In the genomic region with DNA sequence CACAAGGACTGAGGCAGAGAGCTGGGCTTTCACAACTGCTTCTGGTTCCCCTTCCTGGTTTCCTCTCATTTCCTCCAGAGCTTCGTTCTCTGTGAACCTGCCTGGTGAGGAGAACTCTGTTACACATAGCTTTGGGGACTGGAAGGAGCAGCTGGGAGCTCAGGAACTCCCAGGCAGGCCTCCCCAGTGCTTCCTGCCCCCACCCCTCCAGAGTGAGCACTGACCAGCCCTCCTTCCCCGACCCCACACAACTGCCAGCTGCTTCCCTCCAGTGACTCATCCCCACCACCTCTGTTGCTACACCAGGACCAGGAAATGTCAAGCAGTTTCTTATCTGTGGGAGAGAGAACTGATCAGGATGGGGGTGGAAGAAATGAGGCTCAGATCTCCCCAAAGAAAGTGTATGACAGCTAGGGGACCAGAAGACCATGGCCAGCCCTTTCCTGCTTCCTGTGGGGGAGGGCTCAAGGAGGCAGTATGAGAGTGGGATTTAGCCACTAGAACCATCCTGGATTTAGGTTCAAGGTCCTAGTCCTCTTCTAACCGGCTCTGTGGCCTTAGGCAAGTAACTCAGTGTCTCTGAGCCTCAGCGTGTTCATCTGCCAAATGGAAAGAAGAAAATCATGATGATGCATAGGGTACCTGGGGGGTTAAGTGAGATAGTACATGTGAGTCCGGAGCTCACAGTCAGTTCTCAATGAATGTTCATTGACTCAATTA, we compare ENCODE assay signal across 8 cellular contexts. TPM values are rescaled to one million over a fixed set of nuclear protein-coding genes. Genes with fewer than 3 reads are reported as not detected.
DNase-seq lines count a peak whose midpoint lies in the region; ATAC-seq, FAIRE-seq and TF ChIP-seq lines count a peak whose summit lies in the region.

No MANE protein-coding gene starts in this region.

- TF ChIP-seq CTCF in PC-9 (conservative IDR thresholded peaks at IDR 0.05) (no peak), fibroblast of mammary gland (conservative IDR thresholded peaks at IDR 0.05; ENCODE audit: control insufficient read depth, insufficient read depth, low read depth, low read length) (no peak), ovary (IDR thresholded peaks at IDR 0.05) (no peak)

- BruUV-seq in PC-9 (replicated peaks; lab: Mats Ljungman, UMichigan): no TSS peak

- no peaks in the 10 kb centered on the region for H3F3A ChIP-seq in PC-9 (ENCODE audit: insufficient read depth, low read depth)

- no peak for FAIRE-seq in GM12891 (lab: Jason Lieb, UNC)

- H3K4me1 ChIP-seq in PC-9 (replicated peaks; ENCODE audit: insufficient read depth) (peaks cover 9% of the 10 kb centered on the region), ovary (ENCODE audit: insufficient read depth) (no peaks in the 10 kb centered on the region)

- H3K27ac ChIP-seq in PC-9: no peak overlapping the region
- H3K27ac ChIP-seq in ovary: no peak overlapping the region

- H3K9me2 ChIP-seq in PC-9 (ENCODE audit: insufficient read depth): no peaks in the 10 kb centered on the region

- no peak for TF ChIP-seq EP300 in ovary (IDR thresholded peaks at IDR 0.05)

- TF ChIP-seq POLR2A in ovary (IDR thresholded peaks at IDR 0.05): no peak
- no peak for TF ChIP-seq POLR2A in GM12891 (IDR thresholded peaks at IDR 0.05; ENCODE audit: low read depth, low read length)

- DNase-seq in H4 (ENCODE audit: low spot score) (peak; percentile 86), PC-9 (peak; percentile 13 to 79), fibroblast of mammary gland (ENCODE audit: low read depth) (peak; percentile 85), ovary (peak in 4 of 5 donors; percentile 35 to 57 (median 48)), GM12891 (ENCODE audit: insufficient read length, low spot score) (no peak)
- no peak for DNase-seq in stimulated activated CD4-positive, alpha-beta T cell treated with anti-CD3 and anti-CD28 coated beads, Interleukin-2, amount 100 ng/mL, for 48 hours

- POLR2A ChIA-PET in PC-9 (lab: Charles Lee; ENCODE audit: unreplicated experiment): no interaction called here

- 39 to 47% (median 44%) methylated on average over 5 of the region's 5 CpGs for WGBS in ovary, 3 donors

- ATAC-seq in GM21447 (IDR thresholded peaks at IDR 0.05; ENCODE audit: unreplicated experiment) (no peak), HG02763 (IDR thresholded peaks at IDR 0.05; ENCODE audit: unreplicated experiment) (no peak)

- H2AFZ ChIP-seq in PC-9: no peak overlapping the region

- H3K4me3 ChIP-seq in PC-9 (no peak overlapping the region), fibroblast of mammary gland (ENCODE audit: control insufficient read depth, low read depth, low read length) (no peak overlapping the region), ovary (no peak overlapping the region)

- H3K27me3 ChIP-seq in PC-9 (ENCODE audit: insufficient read depth, low read depth) (no peaks in the 10 kb centered on the region), ovary (no peaks in the 10 kb centered on the region)

- H3K79me2 ChIP-seq in PC-9 (ENCODE audit: low read depth): no peaks in the 10 kb centered on the region

- no peaks in the 10 kb centered on the region for H4K20me1 ChIP-seq in PC-9 (ENCODE audit: insufficient read depth)

- intact Hi-C loops in PC-9 (cut with micrococcal nuclease; ENCODE audit: unreplicated experiment): no loop called here
- intact Hi-C loops in ovary (cut with DNase I): no loop called here

- CTCF ChIA-PET in PC-9 (lab: Charles Lee): no interaction called here

- H3K9me3 ChIP-seq in PC-9 (ENCODE audit: insufficient read depth, low read depth) (no peaks in the 10 kb centered on the region), ovary (no peaks in the 10 kb centered on the region)

- peak overlapping the region; percentile 3; the same call in 1 of the 2 replicates for H3K4me2 ChIP-seq in PC-9

- H3K36me3 ChIP-seq in PC-9 (ENCODE audit: low read depth) (no peaks in the 10 kb centered on the region), ovary (no peaks in the 10 kb centered on the region)

TF ChIP-seq in GM12891, 5 proteins besides CTCF, POLR2A, EP300 and RAD21:
- no peak for TF ChIP-seq POU2F2 (IDR thresholded peaks at IDR 0.05; ENCODE audit: low read depth, low read length)

RNA-seq across cellular contexts. Expression of gene TP53I11, which starts 4.5 kb away (rescaled TPM):
- total RNA-seq in H4 (2014; rRNA removed; shearing (Covaris generic)): 10.4 and 13.5 TPM in 2 replicates
- total RNA-seq in PC-9 (2021) (0.46 and 1.1 TPM in 2 replicates), ovary (10 to 100 TPM in 6 of 7 donors, 1 to 10 TPM in 1; 9.2 to 51.9 (median 21.8) TPM)
- polyA plus RNA-seq in ovary: 10 to 100 TPM; 20.3 to 26.6 TPM
- 0.42 TPM for polyA plus RNA-seq in GM12891 (2012; ENCODE audit: low read depth, missing spikeins)

Comparison
In these comparisons a context has a peak if more than half of its experiments do, and no peak if none do; other contexts are left out.
1. DNase-seq: peak in H4 (single experiment), PC-9 (2 of 2), fibroblast of mammary gland (single experiment) and ovary (4 of 5); none in stimulated activated CD4-positive, alpha-beta T cell treated with anti-CD3 and anti-CD28 coated beads, Interleukin-2, amount 100 ng/mL, for 48 hours (0 of 2) and GM12891 (single experiment).